In the genomic region with DNA sequence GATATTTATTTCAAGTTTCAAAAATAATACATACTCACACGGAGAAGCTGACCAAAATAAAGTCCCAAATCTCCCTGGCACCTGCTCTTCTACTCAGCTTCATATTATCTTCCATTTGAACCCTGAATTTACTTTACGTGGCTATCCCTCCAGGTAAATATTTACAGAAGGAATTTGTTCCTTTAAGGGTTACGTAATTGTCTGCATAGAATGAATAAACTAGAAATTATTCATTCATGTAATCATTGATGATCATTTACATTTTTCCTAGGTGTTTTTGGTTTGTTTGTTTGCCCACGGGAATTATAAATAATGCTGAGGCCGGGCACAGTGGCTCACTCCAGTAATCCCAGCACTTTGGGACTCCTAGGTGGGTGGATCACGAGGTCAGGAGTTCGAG, we compare ENCODE assay signal across 10 cellular contexts.
"Had no signal": no experiment of that assay in that cellular context is flagged by ENCODE, and none has a peak within 500 bp of the region (broad histone marks: within the 10 kb centered on the region; RNA-seq: fewer than 3 reads in every experiment).

No MANE protein-coding gene starts in this region.

- H3K4me3 Mint-ChIP-seq: GM23338, H9, IgD-negative memory B cell had no signal

- ATAC-seq: GM23338, HepG2 had no signal

- H3K27ac Mint-ChIP-seq: GM23338, IgD-negative memory B cell had no signal

- H3K36me3 Mint-ChIP-seq: IgD-negative memory B cell had no signal

- FAIRE-seq: H1, H54, HepG2 had no signal

- H3K9me3 Mint-ChIP-seq: GM23338, H9, IgD-negative memory B cell had no signal

- H3K4me3 ChIP-seq: GM23338 had no signal

- H3K27ac ChIP-seq: HL-60, KMS-11 had no signal

- H3K4me1 Mint-ChIP-seq: GM23338, H9, IgD-negative memory B cell had no signal

- H3K4me2 ChIP-seq: GM23338, KMS-11 had no signal

- H3K9ac ChIP-seq: KMS-11 had no signal

- DNase-seq: H9, HCEC 1CT, KBM-7 had no signal

- H3K27me3 Mint-ChIP-seq: IgD-negative memory B cell had no signal
